ENCODE assay signal across 18 cellular contexts in the genomic region with DNA sequence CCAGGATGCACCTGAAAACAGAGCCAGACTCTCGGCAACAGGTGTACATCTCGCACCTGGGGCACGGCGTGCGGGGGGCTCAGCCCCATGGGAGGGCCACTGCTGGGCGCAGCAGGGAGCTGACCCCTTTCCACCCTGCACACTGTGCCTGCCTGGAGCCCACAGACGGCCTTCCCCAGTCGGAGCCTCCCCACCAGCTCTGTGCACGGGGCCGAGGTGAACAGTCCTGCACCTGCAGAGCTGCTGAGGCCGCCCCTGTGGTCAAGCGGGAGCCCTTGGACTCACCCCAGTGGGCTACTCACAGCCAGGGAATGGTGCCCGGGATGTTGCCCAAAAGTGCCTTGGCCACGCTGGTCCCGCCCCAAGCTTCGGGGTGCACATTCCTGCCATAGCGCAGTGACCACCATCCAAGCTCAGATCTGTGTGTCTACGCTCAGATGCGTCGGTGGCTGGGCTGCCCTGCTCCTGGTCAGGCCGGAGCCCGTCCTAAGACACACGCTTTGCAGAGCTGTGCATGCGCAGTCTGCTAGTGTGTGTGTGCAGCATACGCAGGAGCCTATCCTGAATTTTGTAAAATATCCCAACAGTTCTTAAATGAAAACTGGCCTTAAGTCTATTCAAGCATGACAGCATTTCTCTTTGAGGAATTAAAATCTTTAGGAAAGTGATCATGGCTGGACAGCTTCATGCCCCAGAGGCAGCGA.
"Had no signal": no experiment of that assay in that cellular context is flagged by ENCODE, and none has a peak within 500 bp of the region (broad histone marks: within the 10 kb centered on the region; RNA-seq: fewer than 3 reads in every experiment).

No MANE protein-coding gene starts in this region.

- H3K4me3 ChIP-seq: cardiac muscle cell, coronary artery, gastrocnemius medialis, lung, psoas muscle, right lobe of liver had no signal

- H3K36me3 ChIP-seq: cardiac muscle cell, gastrocnemius medialis, right lobe of liver had no signal

- ATAC-seq: gastrocnemius medialis; naive thymus-derived CD8-positive, alpha-beta T cell; psoas muscle; right lobe of liver had no signal

- H3K4me1 ChIP-seq: gastrocnemius medialis, psoas muscle, right lobe of liver had no signal

- H3K9ac ChIP-seq: SK-N-SH had no signal

- DNase-seq: activated CD4-positive, alpha-beta T cell treated with anti-CD3 and anti-CD28 coated beads, Interleukin-2, amount 50 U/mL, for 4 hours; activated CD4-positive, CD25-positive, alpha-beta regulatory T cell; effector CD4-positive, alpha-beta T cell; gastrocnemius medialis; kidney glomerular epithelial cell; nucleus accumbens; right lobe of liver; Right ventricle myocardium superior; SK-N-SH; stimulated activated CD4-positive, alpha-beta T cell treated with anti-CD3 and anti-CD28 coated beads, Interleukin-2, amount 100 ng/mL, for 48 hours had no signal

- H3K4me3 Mint-ChIP-seq: activated T-cell treated with anti-CD3 and anti-CD28 coated beads, Interleukin-2, amount 50 U/mL, for 24 hours; naive thymus-derived CD8-positive, alpha-beta T cell; stimulated activated naive CD8-positive, alpha-beta T cell treated with anti-CD3 and anti-CD28 coated beads, Interleukin-15, Interleukin-2, amounts not matched to agents 100 ng/mL and 50 ng/mL, for 24 hours; T-helper 1 cell treated with Interleukin-12 subunit alpha and Interleukin-12 subunit beta and Interleukin-4 antibody, amounts not matched to agents 30 μg/mL and 1 μg/mL, for 36 hours had no signal

- H3K27ac ChIP-seq: cardiac muscle cell, coronary artery, gastrocnemius medialis, psoas muscle, right lobe of liver had no signal

- H3K27ac Mint-ChIP-seq: activated T-cell treated with anti-CD3 and anti-CD28 coated beads, Interleukin-2, amount 50 U/mL, for 24 hours; naive thymus-derived CD8-positive, alpha-beta T cell; stimulated activated naive CD8-positive, alpha-beta T cell treated with anti-CD3 and anti-CD28 coated beads, Interleukin-15, Interleukin-2, amounts not matched to agents 100 ng/mL and 50 ng/mL, for 24 hours; T-helper 1 cell treated with Interleukin-12 subunit alpha and Interleukin-12 subunit beta and Interleukin-4 antibody, amounts not matched to agents 30 μg/mL and 1 μg/mL, for 36 hours had no signal

- H3K9me3 ChIP-seq: gastrocnemius medialis, psoas muscle, right lobe of liver, SK-N-SH had no signal

- H3K27me3 ChIP-seq: cardiac muscle cell, right lobe of liver had no signal

- H3K4me1 Mint-ChIP-seq: naive thymus-derived CD8-positive, alpha-beta T cell had no signal

- H3K4me2 ChIP-seq: SK-N-SH had no signal

- H3K9me3 Mint-ChIP-seq: activated T-cell treated with anti-CD3 and anti-CD28 coated beads, Interleukin-2, amount 50 U/mL, for 24 hours; naive thymus-derived CD8-positive, alpha-beta T cell; stimulated activated naive CD8-positive, alpha-beta T cell treated with anti-CD3 and anti-CD28 coated beads, Interleukin-15, Interleukin-2, amounts not matched to agents 100 ng/mL and 50 ng/mL, for 24 hours; T-helper 1 cell treated with Interleukin-12 subunit alpha and Interleukin-12 subunit beta and Interleukin-4 antibody, amounts not matched to agents 30 μg/mL and 1 μg/mL, for 36 hours had no signal

- H3K36me3 Mint-ChIP-seq: naive thymus-derived CD8-positive, alpha-beta T cell had no signal
